In genomic region chr11:65539401-65540289, GRCh38 we compare ENCODE assay signal across 2 cellular contexts.
TF ChIP-seq lines count a peak whose summit lies in the region.

No MANE protein-coding gene starts in this region.

TF ChIP-seq in WTC11, 78 proteins besides CTCF, POLR2A, EP300 and RAD21 (continues in another document):
- TF ChIP-seq FOXJ3 (CRISPR knock-in tag; IDR thresholded peaks at IDR 0.05; ENCODE audit: borderline replicate concordance), result no peak
- TF ChIP-seq AFF4 (CRISPR knock-in tag; IDR thresholded peaks at IDR 0.05; ENCODE audit: borderline replicate concordance), result no peak
- TF ChIP-seq CDX4 (CRISPR knock-in tag; IDR thresholded peaks at IDR 0.05; ENCODE audit: borderline replicate concordance), result no peak
- TF ChIP-seq ZNF423 (CRISPR knock-in tag; IDR thresholded peaks at IDR 0.05), result peak; percentile 64
- TF ChIP-seq JAZF1 (CRISPR knock-in tag; IDR thresholded peaks at IDR 0.05), result no peak
- TF ChIP-seq ZNF416 (CRISPR knock-in tag; IDR thresholded peaks at IDR 0.05), result no peak
- TF ChIP-seq E2F1 (CRISPR knock-in tag; IDR thresholded peaks at IDR 0.05), result no peak
- no peak for TF ChIP-seq NR1H2 (CRISPR knock-in tag; IDR thresholded peaks at IDR 0.05)
- peak; percentile 73 for TF ChIP-seq ZNF317 (CRISPR knock-in tag; IDR thresholded peaks at IDR 0.05; ENCODE audit: borderline replicate concordance, low read depth)
- no peak for TF ChIP-seq ZNF121 (CRISPR knock-in tag; IDR thresholded peaks at IDR 0.05)
- TF ChIP-seq CBFB (CRISPR knock-in tag; IDR thresholded peaks at IDR 0.05; ENCODE audit: low read depth), result no peak
- TF ChIP-seq FOXP1 (CRISPR knock-in tag; IDR thresholded peaks at IDR 0.05; ENCODE audit: borderline replicate concordance), result peak; percentile 94; the same call in 1 of the 2 replicates
- TF ChIP-seq ERG (CRISPR knock-in tag; IDR thresholded peaks at IDR 0.05), result no peak
- TF ChIP-seq ATF1 (CRISPR knock-in tag; IDR thresholded peaks at IDR 0.05), result no peak
- peak; percentile 95 for TF ChIP-seq USF1 (CRISPR knock-in tag; IDR thresholded peaks at IDR 0.05)
- peak; percentile 86; the same call in 1 of the 2 replicates for TF ChIP-seq TEAD1 (CRISPR knock-in tag; IDR thresholded peaks at IDR 0.05)
- TF ChIP-seq ZBTB21 (CRISPR knock-in tag; IDR thresholded peaks at IDR 0.05; ENCODE audit: borderline replicate concordance), result 0 out of 2 replicates have a peak, but pooled peaks have one; percentile 22
- TF ChIP-seq AR (CRISPR knock-in tag; IDR thresholded peaks at IDR 0.05), result no peak

TF ChIP-seq in HepG2, 621 proteins besides CTCF, POLR2A, EP300 and RAD21:
- no peak for TF ChIP-seq KIAA2018 (CRISPR knock-in tag; IDR thresholded peaks at IDR 0.05; ENCODE audit: borderline replicate concordance)
- no peak for TF ChIP-seq MATR3 (CRISPR knock-in tag; IDR thresholded peaks at IDR 0.05)
- no peak for TF ChIP-seq MIXL1 (CRISPR knock-in tag; IDR thresholded peaks at IDR 0.05)
- no peak for TF ChIP-seq ZBTB33 (CRISPR knock-in tag; IDR thresholded peaks at IDR 0.05)
- no peak for TF ChIP-seq THRA (CRISPR knock-in tag; IDR thresholded peaks at IDR 0.05; ENCODE audit: borderline replicate concordance)
- no peak for TF ChIP-seq EZH2 (conservative IDR thresholded peaks at IDR 0.05; ENCODE audit: low read depth, low read length)
- no peak for TF ChIP-seq NFAT5 (CRISPR knock-in tag; IDR thresholded peaks at IDR 0.05)
- TF ChIP-seq CBX1 (IDR thresholded peaks at IDR 0.05; ENCODE audit: low read depth), result no peak
- TF ChIP-seq AGO2 (optimal IDR thresholded peaks at IDR 0.05; ENCODE audit: low read depth, low read length), result peak; percentile 31
- TF ChIP-seq SMARCE1 (IDR thresholded peaks at IDR 0.05; ENCODE audit: borderline replicate concordance), result no peak
- TF ChIP-seq RXRB (CRISPR knock-in tag; IDR thresholded peaks at IDR 0.05; ENCODE audit: borderline replicate concordance), result no peak
- no peak for TF ChIP-seq CSRNP1 (CRISPR knock-in tag; IDR thresholded peaks at IDR 0.05)
- no peak for TF ChIP-seq HOXA5 (CRISPR knock-in tag; IDR thresholded peaks at IDR 0.05)
- no peak for TF ChIP-seq PBX2 (CRISPR knock-in tag; IDR thresholded peaks at IDR 0.05)
- no peak for TF ChIP-seq ZNF343 (CRISPR knock-in tag; IDR thresholded peaks at IDR 0.05)
- TF ChIP-seq RBFOX2 (IDR thresholded peaks at IDR 0.05; ENCODE audit: low read depth, low read length), result peak; percentile 60
- no peak for TF ChIP-seq RBM39 (IDR thresholded peaks at IDR 0.05; ENCODE audit: low read depth, low read length, poor library complexity, severe bottlenecking)
